17 cellular contexts compared by ENCODE assay signal in the genomic region with DNA sequence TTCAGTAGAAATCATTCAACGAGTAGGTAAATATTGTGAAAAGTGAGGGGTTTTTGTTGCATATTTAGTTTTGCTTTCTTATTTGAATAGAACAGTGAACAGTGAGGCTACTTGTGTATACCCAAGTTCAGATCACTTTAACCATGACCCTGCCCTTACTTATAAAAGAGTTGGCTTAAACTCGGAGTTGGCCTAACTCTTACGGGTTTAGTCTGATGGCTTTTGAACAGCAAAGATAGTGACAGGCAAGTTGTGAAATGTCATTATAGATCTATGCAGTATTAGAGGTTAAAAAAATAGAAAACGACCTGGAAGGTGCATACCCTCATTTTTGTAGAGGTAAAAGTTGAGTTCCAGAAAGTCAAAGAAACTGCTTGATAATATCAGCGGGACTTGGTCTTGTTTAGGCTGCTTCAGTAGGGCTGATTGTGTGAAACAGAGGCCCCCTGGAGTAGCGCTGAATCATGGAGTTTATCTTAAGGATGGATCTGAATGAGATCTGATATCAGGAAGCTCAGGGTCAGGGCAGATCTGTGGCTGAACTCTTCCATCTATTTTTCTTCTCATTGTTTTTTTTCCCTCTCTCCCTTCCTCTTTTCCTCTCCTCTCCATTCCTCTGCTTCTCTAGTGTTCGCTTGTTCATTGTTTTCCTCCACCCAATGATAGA.
"Had no signal": no experiment of that assay in that cellular context is flagged by ENCODE, and none has a peak within 500 bp of the region (broad histone marks: within the 10 kb centered on the region; RNA-seq: fewer than 3 reads in every experiment).

No MANE protein-coding gene starts in this region.

- H3K27me3 Mint-ChIP-seq: activated CD4-positive, alpha-beta memory T cell treated with anti-CD3 and anti-CD28 coated beads, Interleukin-2, amount 10 ng/mL, durations not matched to agents 7 days and 5 days; memory B cell had no signal

- H3K4me3 Mint-ChIP-seq: activated CD4-positive, alpha-beta memory T cell treated with anti-CD3 and anti-CD28 coated beads, Interleukin-2, amount 10 ng/mL, durations not matched to agents 7 days and 5 days; memory B cell; neural crest cell had no signal

- H3K9me3 ChIP-seq: ovary, stomach, thoracic aorta, uterus had no signal

- H3K27me3 ChIP-seq: ovary, stomach, uterus had no signal

- H3K4me3 ChIP-seq: ovary, stomach, thoracic aorta, uterus had no signal

- H3K27ac Mint-ChIP-seq: activated CD4-positive, alpha-beta memory T cell treated with anti-CD3 and anti-CD28 coated beads, Interleukin-2, amount 10 ng/mL, durations not matched to agents 7 days and 5 days; memory B cell had no signal

- H3K9me3 Mint-ChIP-seq: activated CD4-positive, alpha-beta memory T cell treated with anti-CD3 and anti-CD28 coated beads, Interleukin-2, amount 10 ng/mL, durations not matched to agents 7 days and 5 days; memory B cell had no signal

- H3K36me3 ChIP-seq: ovary, stomach, thoracic aorta, uterus had no signal

- H3K27ac ChIP-seq: ovary, stomach, thoracic aorta, uterus had no signal

- H3K4me1 ChIP-seq: uterus had no signal

- DNase-seq: activated CD4-positive, alpha-beta memory T cell treated with anti-CD3 and anti-CD28 coated beads, Interleukin-2, amount 10 ng/mL, durations not matched to agents 7 days and 5 days; activated CD4-positive, alpha-beta T cell treated with anti-CD3 and anti-CD28 coated beads for 1 hour; activated gamma-delta T cell; activated T-cell treated with anti-CD3 and anti-CD28 coated beads, Interleukin-2, amount 50 U/mL, for 48 hours; central memory CD4-positive, alpha-beta T cell; dermis blood vessel endothelial cell; ovary; stimulated activated CD4-positive, alpha-beta T cell treated with anti-CD3 and anti-CD28 coated beads, Interleukin-15, amount 100 ng/mL, for 24 hours; stimulated activated CD4-positive, alpha-beta T cell treated with anti-CD3 and anti-CD28 coated beads, Interleukin-4, amount 100 ng/mL, for 4 hours; stomach; T-helper 9 cell; uterus had no signal

- FAIRE-seq: islet of Langerhans had no signal

- ATAC-seq: esophagus mucosa had no signal
